1 cellular context compared by ENCODE assay signal in the genomic region with DNA sequence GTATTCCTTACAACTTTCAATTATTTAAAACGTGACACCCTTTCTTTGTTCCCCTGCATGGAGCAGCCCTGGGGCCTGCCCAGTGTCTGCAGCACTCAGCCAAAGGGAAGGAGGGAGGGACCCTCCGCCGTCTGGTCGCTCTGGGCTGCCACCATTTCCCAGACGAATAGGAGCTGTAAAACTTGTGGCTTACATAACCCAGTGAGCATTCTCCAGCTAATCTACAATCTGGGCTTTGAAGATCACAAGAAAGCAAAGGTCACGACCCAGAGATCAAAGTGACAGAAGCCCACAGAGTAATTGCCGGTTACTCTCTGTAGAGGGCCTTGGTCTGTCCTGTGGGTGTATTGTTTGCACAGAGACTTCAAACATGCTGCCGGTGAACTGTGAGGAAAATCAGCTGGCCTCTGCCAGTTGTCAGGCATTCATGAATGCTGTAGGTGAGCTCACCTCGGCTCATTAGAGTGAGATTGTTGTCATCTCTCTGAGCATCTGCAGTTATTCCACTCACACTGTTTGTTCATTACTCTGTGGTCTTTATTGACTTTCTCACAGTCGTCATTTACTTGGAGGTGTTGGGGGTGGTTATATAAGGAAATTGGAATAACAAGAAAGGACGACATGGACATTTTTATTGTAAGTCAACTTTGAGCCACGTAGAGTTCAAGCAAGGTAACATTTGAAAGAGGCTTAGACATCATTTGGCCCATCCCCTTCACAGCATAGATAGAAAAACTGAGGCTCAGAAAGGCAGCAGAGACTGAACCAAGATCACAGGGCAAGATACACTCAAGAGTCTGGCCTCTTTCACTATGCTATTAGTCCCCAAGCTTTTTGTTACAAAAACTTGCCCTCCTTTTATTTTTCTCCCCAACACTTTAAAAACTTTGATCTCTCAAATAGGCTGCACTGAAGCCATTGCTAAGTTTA.
TF ChIP-seq lines count a peak whose summit lies in the region.

No MANE protein-coding gene starts in this region.

TF ChIP-seq in HepG2, 621 proteins besides CTCF, POLR2A, EP300 and RAD21 (continued from another document and continues in another):
- TF ChIP-seq, protein P1, sequence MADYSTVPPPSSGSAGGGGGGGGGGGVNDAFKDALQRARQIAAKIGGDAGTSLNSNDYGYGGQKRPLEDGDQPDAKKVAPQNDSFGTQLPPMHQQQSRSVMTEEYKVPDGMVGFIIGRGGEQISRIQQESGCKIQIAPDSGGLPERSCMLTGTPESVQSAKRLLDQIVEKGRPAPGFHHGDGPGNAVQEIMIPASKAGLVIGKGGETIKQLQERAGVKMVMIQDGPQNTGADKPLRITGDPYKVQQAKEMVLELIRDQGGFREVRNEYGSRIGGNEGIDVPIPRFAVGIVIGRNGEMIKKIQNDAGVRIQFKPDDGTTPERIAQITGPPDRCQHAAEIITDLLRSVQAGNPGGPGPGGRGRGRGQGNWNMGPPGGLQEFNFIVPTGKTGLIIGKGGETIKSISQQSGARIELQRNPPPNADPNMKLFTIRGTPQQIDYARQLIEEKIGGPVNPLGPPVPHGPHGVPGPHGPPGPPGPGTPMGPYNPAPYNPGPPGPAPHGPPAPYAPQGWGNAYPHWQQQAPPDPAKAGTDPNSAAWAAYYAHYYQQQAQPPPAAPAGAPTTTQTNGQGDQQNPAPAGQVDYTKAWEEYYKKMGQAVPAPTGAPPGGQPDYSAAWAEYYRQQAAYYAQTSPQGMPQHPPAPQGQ (CRISPR knock-in tag; IDR thresholded peaks at IDR 0.05; ENCODE audit: borderline replicate concordance): peak; percentile 66; the same call in 1 of the 2 replicates
- peak; percentile 73; the same call in 1 of the 2 replicates for TF ChIP-seq CHD4 (IDR thresholded peaks at IDR 0.05; ENCODE audit: borderline replicate concordance, low read length)
- TF ChIP-seq, protein P2, sequence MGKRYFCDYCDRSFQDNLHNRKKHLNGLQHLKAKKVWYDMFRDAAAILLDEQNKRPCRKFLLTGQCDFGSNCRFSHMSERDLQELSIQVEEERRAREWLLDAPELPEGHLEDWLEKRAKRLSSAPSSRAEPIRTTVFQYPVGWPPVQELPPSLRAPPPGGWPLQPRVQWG (CRISPR knock-in tag; IDR thresholded peaks at IDR 0.05; ENCODE audit: borderline replicate concordance, low read depth): no peak
- no peak for TF ChIP-seq SNAI1 (CRISPR knock-in tag; IDR thresholded peaks at IDR 0.05; ENCODE audit: borderline replicate concordance)
- TF ChIP-seq ATRX (CRISPR knock-in tag; IDR thresholded peaks at IDR 0.05; ENCODE audit: borderline replicate concordance): no peak
- TF ChIP-seq ZNF282 (IDR thresholded peaks at IDR 0.05; ENCODE audit: partially characterized antibody): no peak
- no peak for TF ChIP-seq FLYWCH1 (CRISPR knock-in tag; IDR thresholded peaks at IDR 0.05)
- TF ChIP-seq, protein P3, sequence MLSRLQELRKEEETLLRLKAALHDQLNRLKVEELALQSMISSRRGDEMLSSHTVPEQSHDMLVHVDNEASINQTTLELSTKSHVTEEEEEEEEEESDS (CRISPR knock-in tag; IDR thresholded peaks at IDR 0.05; ENCODE audit: borderline replicate concordance): peak; percentile 84; the same call in 1 of the 2 replicates
- TF ChIP-seq, protein P4, sequence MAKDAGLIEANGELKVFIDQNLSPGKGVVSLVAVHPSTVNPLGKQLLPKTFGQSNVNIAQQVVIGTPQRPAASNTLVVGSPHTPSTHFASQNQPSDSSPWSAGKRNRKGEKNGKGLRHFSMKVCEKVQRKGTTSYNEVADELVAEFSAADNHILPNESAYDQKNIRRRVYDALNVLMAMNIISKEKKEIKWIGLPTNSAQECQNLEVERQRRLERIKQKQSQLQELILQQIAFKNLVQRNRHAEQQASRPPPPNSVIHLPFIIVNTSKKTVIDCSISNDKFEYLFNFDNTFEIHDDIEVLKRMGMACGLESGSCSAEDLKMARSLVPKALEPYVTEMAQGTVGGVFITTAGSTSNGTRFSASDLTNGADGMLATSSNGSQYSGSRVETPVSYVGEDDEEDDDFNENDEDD (CRISPR knock-in tag; IDR thresholded peaks at IDR 0.05; ENCODE audit: borderline replicate concordance): peak; percentile 52; the same call in 1 of the 2 replicates
- peak; percentile 94 for TF ChIP-seq CBFB (CRISPR knock-in tag; IDR thresholded peaks at IDR 0.05)
- peak; percentile 38; the same call in 1 of the 2 replicates for TF ChIP-seq TAF1 (CRISPR knock-in tag; IDR thresholded peaks at IDR 0.05)
- no peak for TF ChIP-seq MZF1 (CRISPR knock-in tag; IDR thresholded peaks at IDR 0.05; ENCODE audit: borderline replicate concordance)
- TF ChIP-seq GTF2F1 (IDR thresholded peaks at IDR 0.05; ENCODE audit: low read length): no peak
- TF ChIP-seq ARID2 (CRISPR knock-in tag; IDR thresholded peaks at IDR 0.05; ENCODE audit: borderline replicate concordance): 0 out of 2 replicates have a peak, but pooled peaks have one; percentile 49
- TF ChIP-seq, protein P5, sequence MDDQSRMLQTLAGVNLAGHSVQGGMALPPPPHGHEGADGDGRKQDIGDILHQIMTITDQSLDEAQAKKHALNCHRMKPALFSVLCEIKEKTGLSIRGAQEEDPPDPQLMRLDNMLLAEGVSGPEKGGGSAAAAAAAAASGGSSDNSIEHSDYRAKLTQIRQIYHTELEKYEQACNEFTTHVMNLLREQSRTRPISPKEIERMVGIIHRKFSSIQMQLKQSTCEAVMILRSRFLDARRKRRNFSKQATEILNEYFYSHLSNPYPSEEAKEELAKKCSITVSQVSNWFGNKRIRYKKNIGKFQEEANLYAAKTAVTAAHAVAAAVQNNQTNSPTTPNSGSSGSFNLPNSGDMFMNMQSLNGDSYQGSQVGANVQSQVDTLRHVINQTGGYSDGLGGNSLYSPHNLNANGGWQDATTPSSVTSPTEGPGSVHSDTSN (CRISPR knock-in tag; IDR thresholded peaks at IDR 0.05; ENCODE audit: borderline replicate concordance): no peak
- TF ChIP-seq ZNF766 (CRISPR knock-in tag; IDR thresholded peaks at IDR 0.05; ENCODE audit: borderline replicate concordance): no peak
- TF ChIP-seq ZKSCAN8 (CRISPR knock-in tag; IDR thresholded peaks at IDR 0.05; ENCODE audit: borderline replicate concordance): peak; percentile 95; the same call in 1 of the 2 replicates
- no peak for TF ChIP-seq GPN1 (CRISPR knock-in tag; IDR thresholded peaks at IDR 0.05; ENCODE audit: borderline replicate concordance)
- peak; percentile 90; the same call in 1 of the 2 replicates for TF ChIP-seq KDM3A (CRISPR knock-in tag; IDR thresholded peaks at IDR 0.05; ENCODE audit: low read depth)
- TF ChIP-seq ZNF660 (CRISPR knock-in tag; IDR thresholded peaks at IDR 0.05; ENCODE audit: borderline replicate concordance, low read depth): no peak
- no peak for TF ChIP-seq SNRNP70 (IDR thresholded peaks at IDR 0.05; ENCODE audit: low read depth, low read length)
- peak; percentile 93; the same call in 1 of the 2 replicates for TF ChIP-seq ZNF232 (CRISPR knock-in tag; IDR thresholded peaks at IDR 0.05; ENCODE audit: borderline replicate concordance)
- TF ChIP-seq, protein P6, sequence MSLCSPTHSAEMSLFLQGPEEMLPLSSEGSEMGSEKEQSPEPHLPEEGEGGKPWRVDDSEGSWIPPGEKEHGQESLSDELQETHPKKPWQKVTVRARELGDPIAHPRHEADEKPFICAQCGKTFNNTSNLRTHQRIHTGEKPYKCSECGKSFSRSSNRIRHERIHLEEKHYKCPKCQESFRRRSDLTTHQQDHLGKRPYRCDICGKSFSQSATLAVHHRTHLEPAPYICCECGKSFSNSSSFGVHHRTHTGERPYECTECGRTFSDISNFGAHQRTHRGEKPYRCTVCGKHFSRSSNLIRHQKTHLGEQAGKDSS (CRISPR knock-in tag; IDR thresholded peaks at IDR 0.05; ENCODE audit: borderline replicate concordance, low read depth): no peak; the same call in 1 of the 2 replicates
- no peak for TF ChIP-seq ZNF773 (CRISPR knock-in tag; IDR thresholded peaks at IDR 0.05; ENCODE audit: borderline replicate concordance)
- TF ChIP-seq, protein P7, sequence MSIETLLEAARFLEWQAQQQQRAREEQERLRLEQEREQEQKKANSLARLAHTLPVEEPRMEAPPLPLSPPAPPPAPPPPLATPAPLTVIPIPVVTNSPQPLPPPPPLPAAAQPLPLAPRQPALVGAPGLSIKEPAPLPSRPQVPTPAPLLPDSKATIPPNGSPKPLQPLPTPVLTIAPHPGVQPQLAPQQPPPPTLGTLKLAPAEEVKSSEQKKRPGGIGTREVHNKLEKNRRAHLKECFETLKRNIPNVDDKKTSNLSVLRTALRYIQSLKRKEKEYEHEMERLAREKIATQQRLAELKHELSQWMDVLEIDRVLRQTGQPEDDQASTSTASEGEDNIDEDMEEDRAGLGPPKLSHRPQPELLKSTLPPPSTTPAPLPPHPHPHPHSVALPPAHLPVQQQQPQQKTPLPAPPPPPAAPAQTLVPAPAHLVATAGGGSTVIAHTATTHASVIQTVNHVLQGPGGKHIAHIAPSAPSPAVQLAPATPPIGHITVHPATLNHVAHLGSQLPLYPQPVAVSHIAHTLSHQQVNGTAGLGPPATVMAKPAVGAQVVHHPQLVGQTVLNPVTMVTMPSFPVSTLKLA (IDR thresholded peaks at IDR 0.05): no peak
- peak; percentile 86; the same call in 1 of the 2 replicates for TF ChIP-seq ZNF431 (CRISPR knock-in tag; IDR thresholded peaks at IDR 0.05; ENCODE audit: borderline replicate concordance, low read depth)
- TF ChIP-seq GABPA (IDR thresholded peaks at IDR 0.05; ENCODE audit: low read depth, low read length): no peak
- TF ChIP-seq GABPA (CRISPR knock-in tag; IDR thresholded peaks at IDR 0.05; ENCODE audit: low read depth): peak; percentile 63
- no peak for TF ChIP-seq ZSCAN31 (CRISPR knock-in tag; IDR thresholded peaks at IDR 0.05; ENCODE audit: low read depth)
- TF ChIP-seq TBP (CRISPR knock-in tag; IDR thresholded peaks at IDR 0.05): no peak
- TF ChIP-seq POGZ (CRISPR knock-in tag; IDR thresholded peaks at IDR 0.05): peak; percentile 94
- TF ChIP-seq DNMT1 (CRISPR knock-in tag; IDR thresholded peaks at IDR 0.05): no peak
- TF ChIP-seq GATAD1 (CRISPR knock-in tag; IDR thresholded peaks at IDR 0.05): peak; percentile 75
- TF ChIP-seq, protein P8, sequence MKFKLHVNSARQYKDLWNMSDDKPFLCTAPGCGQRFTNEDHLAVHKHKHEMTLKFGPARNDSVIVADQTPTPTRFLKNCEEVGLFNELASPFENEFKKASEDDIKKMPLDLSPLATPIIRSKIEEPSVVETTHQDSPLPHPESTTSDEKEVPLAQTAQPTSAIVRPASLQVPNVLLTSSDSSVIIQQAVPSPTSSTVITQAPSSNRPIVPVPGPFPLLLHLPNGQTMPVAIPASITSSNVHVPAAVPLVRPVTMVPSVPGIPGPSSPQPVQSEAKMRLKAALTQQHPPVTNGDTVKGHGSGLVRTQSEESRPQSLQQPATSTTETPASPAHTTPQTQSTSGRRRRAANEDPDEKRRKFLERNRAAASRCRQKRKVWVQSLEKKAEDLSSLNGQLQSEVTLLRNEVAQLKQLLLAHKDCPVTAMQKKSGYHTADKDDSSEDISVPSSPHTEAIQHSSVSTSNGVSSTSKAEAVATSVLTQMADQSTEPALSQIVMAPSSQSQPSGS (CRISPR knock-in tag; IDR thresholded peaks at IDR 0.05): peak; percentile 93
- peak; percentile 73 for TF ChIP-seq XRCC5 (optimal IDR thresholded peaks at IDR 0.05; ENCODE audit: low read length)
- no peak for TF ChIP-seq ZNF383 (CRISPR knock-in tag; IDR thresholded peaks at IDR 0.05; ENCODE audit: borderline replicate concordance)
- TF ChIP-seq, protein P9, sequence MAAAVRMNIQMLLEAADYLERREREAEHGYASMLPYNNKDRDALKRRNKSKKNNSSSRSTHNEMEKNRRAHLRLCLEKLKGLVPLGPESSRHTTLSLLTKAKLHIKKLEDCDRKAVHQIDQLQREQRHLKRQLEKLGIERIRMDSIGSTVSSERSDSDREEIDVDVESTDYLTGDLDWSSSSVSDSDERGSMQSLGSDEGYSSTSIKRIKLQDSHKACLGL (CRISPR knock-in tag; IDR thresholded peaks at IDR 0.05): no peak
- peak; percentile 88 for TF ChIP-seq ZNF264 (CRISPR knock-in tag; IDR thresholded peaks at IDR 0.05)
- TF ChIP-seq RBM39 (IDR thresholded peaks at IDR 0.05; ENCODE audit: low read depth, low read length, poor library complexity, severe bottlenecking): no peak
- TF ChIP-seq NR2F6 (IDR thresholded peaks at IDR 0.05): peak; percentile 100
- peak; percentile 100 for TF ChIP-seq NR2F6 (CRISPR knock-in tag; IDR thresholded peaks at IDR 0.05)
- TF ChIP-seq, protein P10, sequence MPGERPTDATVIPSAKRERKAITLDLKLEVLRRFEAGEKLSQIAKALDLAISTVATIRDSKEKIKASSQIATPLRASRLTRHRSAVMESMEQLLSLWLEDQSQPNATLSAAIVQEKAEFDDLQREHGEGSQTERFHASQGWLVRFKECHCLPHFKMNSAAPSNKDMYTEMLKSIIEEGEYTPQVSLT (CRISPR knock-in tag; IDR thresholded peaks at IDR 0.05; ENCODE audit: borderline replicate concordance, low read depth): 0 out of 2 replicates have a peak, but pooled peaks have one; percentile 47
- peak; percentile 97 for TF ChIP-seq TBX3 (IDR thresholded peaks at IDR 0.05; ENCODE audit: borderline replicate concordance)
- TF ChIP-seq, protein P11, sequence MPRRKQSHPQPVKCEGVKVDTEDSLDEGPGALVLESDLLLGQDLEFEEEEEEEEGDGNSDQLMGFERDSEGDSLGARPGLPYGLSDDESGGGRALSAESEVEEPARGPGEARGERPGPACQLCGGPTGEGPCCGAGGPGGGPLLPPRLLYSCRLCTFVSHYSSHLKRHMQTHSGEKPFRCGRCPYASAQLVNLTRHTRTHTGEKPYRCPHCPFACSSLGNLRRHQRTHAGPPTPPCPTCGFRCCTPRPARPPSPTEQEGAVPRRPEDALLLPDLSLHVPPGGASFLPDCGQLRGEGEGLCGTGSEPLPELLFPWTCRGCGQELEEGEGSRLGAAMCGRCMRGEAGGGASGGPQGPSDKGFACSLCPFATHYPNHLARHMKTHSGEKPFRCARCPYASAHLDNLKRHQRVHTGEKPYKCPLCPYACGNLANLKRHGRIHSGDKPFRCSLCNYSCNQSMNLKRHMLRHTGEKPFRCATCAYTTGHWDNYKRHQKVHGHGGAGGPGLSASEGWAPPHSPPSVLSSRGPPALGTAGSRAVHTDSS (CRISPR knock-in tag; conservative IDR thresholded peaks at IDR 0.05): no peak
- TF ChIP-seq PHF8 (CRISPR knock-in tag; IDR thresholded peaks at IDR 0.05): peak; percentile 20; the same call in 1 of the 2 replicates
- no peak for TF ChIP-seq HMGA1 (CRISPR knock-in tag; conservative IDR thresholded peaks at IDR 0.05)
